Comparison of ENCODE assay signal across 9 cellular contexts in the genomic region with DNA sequence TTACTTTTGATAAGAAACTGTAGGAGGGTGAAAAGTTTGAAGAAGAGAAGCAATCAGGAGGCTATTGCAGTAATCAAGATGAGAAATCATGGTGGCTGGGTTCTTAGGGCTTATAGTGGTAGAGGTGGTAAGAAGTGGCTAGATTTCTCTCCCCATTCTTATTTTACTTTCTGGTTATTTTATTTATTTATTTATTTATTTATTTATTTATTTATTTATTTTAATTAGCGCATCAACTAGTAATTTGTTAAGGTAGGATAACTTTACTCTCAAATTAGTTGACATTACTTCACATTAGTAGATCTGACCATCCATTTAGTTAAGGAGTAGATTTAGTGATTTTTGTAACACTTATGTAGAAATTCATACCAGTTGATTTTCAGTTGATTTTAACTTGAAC.
"Had no signal": no experiment of that assay in that cellular context is flagged by ENCODE, and none has a peak within 500 bp of the region (broad histone marks: within the 10 kb centered on the region; RNA-seq: fewer than 3 reads in every experiment).

No MANE protein-coding gene starts in this region.

- H3K9me3 ChIP-seq: HAP-1 had no signal

- DNase-seq: GM23248, GOT3, H7, IMR-90 had no signal

- H3K4me3 ChIP-seq: GM23248, HAP-1, K562 had no signal

- ATAC-seq: HCT116, K562 had no signal

- H3K9ac ChIP-seq: GM23248, KMS-11 had no signal

- H3K4me2 ChIP-seq: KMS-11 had no signal

- FAIRE-seq: HTR-8/SVneo, K562 had no signal

- H3K4me1 ChIP-seq: HAP-1 had no signal

- H3K27ac ChIP-seq: GM23248, KMS-11 had no signal
